ENCODE assay signal across 1 cellular context in the genomic region with DNA sequence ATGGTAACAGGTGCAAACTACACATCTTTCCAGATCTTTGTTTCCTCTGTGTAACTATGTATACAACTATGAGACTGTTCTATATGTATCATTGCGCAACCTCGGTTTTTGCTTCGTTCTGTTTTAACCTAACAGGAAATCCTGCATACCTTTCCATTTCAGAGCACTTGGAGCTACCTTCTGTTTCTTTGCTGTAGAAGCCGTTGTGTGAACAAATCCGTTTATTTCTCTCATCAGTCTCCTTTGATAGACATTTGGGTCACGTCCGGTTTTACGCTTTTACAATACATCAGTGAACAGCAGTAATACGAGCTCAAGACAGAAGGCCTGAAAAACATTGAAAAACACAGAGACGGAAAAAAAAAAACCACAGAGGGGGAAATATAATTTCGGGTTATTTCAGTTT.
TF ChIP-seq lines count a peak whose summit lies in the region.

No MANE protein-coding gene starts in this region.

TF ChIP-seq in HEK293, 187 proteins besides CTCF, POLR2A, EP300 and RAD21 (continued from another document):
- TF ChIP-seq, protein P1, sequence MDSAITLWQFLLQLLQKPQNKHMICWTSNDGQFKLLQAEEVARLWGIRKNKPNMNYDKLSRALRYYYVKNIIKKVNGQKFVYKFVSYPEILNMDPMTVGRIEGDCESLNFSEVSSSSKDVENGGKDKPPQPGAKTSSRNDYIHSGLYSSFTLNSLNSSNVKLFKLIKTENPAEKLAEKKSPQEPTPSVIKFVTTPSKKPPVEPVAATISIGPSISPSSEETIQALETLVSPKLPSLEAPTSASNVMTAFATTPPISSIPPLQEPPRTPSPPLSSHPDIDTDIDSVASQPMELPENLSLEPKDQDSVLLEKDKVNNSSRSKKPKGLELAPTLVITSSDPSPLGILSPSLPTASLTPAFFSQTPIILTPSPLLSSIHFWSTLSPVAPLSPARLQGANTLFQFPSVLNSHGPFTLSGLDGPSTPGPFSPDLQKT (IDR thresholded peaks at IDR 0.05; ENCODE audit: borderline replicate concordance, low read depth, low read length): no peak
- TF ChIP-seq, protein P2, sequence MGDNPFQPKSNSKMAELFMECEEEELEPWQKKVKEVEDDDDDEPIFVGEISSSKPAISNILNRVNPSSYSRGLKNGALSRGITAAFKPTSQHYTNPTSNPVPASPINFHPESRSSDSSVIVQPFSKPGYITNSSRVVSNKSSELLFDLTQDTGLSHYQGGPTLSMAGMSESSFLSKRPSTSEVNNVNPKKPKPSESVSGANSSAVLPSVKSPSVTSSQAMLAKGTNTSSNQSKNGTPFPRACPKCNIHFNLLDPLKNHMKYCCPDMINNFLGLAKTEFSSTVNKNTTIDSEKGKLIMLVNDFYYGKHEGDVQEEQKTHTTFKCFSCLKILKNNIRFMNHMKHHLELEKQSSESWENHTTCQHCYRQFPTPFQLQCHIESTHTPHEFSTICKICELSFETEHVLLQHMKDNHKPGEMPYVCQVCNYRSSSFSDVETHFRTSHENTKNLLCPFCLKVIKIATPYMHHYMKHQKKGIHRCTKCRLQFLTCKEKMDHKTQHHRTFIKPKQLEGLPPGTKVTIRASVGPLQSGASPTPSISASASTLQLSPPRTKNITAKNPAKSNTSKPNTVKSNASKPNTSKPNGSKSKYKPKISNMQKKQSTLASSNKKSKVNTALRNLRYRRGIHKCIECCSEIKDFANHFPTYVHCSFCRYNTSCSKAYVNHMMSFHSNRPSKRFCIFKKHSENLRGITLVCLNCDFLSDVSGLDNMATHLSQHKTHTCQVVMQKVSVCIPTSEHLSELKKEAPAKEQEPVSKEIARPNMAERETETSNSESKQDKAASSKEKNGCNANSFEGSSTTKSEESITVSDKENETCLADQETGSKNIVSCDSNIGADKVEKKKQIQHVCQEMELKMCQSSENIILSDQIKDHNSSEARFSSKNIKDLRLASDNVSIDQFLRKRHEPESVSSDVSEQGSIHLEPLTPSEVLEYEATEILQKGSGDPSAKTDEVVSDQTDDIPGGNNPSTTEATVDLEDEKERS (tag by site-specific recombination; IDR thresholded peaks at IDR 0.05): no peak
- TF ChIP-seq, protein P3, sequence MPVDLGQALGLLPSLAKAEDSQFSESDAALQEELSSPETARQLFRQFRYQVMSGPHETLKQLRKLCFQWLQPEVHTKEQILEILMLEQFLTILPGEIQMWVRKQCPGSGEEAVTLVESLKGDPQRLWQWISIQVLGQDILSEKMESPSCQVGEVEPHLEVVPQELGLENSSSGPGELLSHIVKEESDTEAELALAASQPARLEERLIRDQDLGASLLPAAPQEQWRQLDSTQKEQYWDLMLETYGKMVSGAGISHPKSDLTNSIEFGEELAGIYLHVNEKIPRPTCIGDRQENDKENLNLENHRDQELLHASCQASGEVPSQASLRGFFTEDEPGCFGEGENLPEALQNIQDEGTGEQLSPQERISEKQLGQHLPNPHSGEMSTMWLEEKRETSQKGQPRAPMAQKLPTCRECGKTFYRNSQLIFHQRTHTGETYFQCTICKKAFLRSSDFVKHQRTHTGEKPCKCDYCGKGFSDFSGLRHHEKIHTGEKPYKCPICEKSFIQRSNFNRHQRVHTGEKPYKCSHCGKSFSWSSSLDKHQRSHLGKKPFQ (tag by site-specific recombination; IDR thresholded peaks at IDR 0.05): no peak
- TF ChIP-seq ZNF404 (tag by site-specific recombination; IDR thresholded peaks at IDR 0.05): no peak
- TF ChIP-seq TCF7L2 (IDR thresholded peaks at IDR 0.05; ENCODE audit: borderline replicate concordance, low read depth, low read length): no peak
- 0 out of 2 replicates have a peak, but pooled peaks have one; percentile 2 for TF ChIP-seq KLF8 (tag by site-specific recombination; IDR thresholded peaks at IDR 0.05)
- TF ChIP-seq, protein P4, sequence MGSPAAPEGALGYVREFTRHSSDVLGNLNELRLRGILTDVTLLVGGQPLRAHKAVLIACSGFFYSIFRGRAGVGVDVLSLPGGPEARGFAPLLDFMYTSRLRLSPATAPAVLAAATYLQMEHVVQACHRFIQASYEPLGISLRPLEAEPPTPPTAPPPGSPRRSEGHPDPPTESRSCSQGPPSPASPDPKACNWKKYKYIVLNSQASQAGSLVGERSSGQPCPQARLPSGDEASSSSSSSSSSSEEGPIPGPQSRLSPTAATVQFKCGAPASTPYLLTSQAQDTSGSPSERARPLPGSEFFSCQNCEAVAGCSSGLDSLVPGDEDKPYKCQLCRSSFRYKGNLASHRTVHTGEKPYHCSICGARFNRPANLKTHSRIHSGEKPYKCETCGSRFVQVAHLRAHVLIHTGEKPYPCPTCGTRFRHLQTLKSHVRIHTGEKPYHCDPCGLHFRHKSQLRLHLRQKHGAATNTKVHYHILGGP (tag by site-specific recombination; IDR thresholded peaks at IDR 0.05): no peak
- no peak for TF ChIP-seq ZNF48 (tag by site-specific recombination; IDR thresholded peaks at IDR 0.05)
- TF ChIP-seq, protein P5, sequence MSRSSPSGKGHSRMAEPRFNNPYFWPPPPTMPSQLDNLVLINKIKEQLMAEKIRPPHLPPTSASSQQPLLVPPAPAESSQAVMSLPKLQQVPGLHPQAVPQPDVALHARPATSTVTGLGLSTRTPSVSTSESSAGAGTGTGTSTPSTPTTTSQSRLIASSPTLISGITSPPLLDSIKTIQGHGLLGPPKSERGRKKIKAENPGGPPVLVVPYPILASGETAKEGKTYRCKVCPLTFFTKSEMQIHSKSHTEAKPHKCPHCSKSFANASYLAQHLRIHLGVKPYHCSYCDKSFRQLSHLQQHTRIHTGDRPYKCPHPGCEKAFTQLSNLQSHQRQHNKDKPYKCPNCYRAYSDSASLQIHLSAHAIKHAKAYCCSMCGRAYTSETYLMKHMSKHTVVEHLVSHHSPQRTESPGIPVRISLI (tag by site-specific recombination; IDR thresholded peaks at IDR 0.05): 0 out of 2 replicates have a peak, but pooled peaks have one; percentile 77
TF ChIP-seq in HEK293: peak in this region for 4.
